In genomic region chr17:73770115-73770848, GRCh38 we compare ENCODE assay signal across 8 cellular contexts.
A peak's percentile ranks its signal among the peaks of the same experiment; 100 is the strongest.
DNase-seq lines count a peak whose midpoint lies in the region; ATAC-seq and TF ChIP-seq lines count a peak whose summit lies in the region.

No MANE protein-coding gene starts in this region.

- no peak for TF ChIP-seq CTCF in WERI-Rb-1 (IDR thresholded peaks at IDR 0.05; ENCODE audit: low read depth, low read length)

- no peaks in the 10 kb centered on the region for H3K36me3 ChIP-seq in WERI-Rb-1
- no peaks in the 10 kb centered on the region for H3K36me3 ChIP-seq in effector memory CD4-positive, alpha-beta T cell (ENCODE audit: control insufficient read depth, insufficient read depth, low read length)

- H3K9me3 ChIP-seq in WERI-Rb-1 (ENCODE audit: severe bottlenecking) (no peaks in the 10 kb centered on the region), right cardiac atrium (ENCODE audit: control insufficient read depth, low read length) (no peaks in the 10 kb centered on the region)
- H3K9me3 ChIP-seq in effector memory CD4-positive, alpha-beta T cell (ENCODE audit: control insufficient read depth, low read length) = no peaks in the 10 kb centered on the region

- no peak overlapping the region for H3K4me3 ChIP-seq in WERI-Rb-1 (ENCODE audit: low read depth, low read length)
- no peak overlapping the region for H3K4me3 ChIP-seq in right cardiac atrium (ENCODE audit: low read length)
- no peak overlapping the region for H3K4me3 ChIP-seq in effector memory CD4-positive, alpha-beta T cell (ENCODE audit: insufficient read depth, low read depth, low read length, poor library complexity, severe bottlenecking)

- peak; percentile 96 for DNase-seq in WERI-Rb-1
- DNase-seq in right cardiac atrium = peak; percentile 87 to 92 (median 91)
- DNase-seq in smooth muscle cell of the brain vasculature (ENCODE audit: low read depth, low spot score) = peak; percentile 17
- DNase-seq in effector memory CD4-positive, alpha-beta T cell = no peak
- no peak for DNase-seq in iPS-NIHi7 (ENCODE audit: extremely low spot score)

- ATAC-seq in right cardiac atrium (peak; percentile 87 to 92), GM18858 (IDR thresholded peaks at IDR 0.05; ENCODE audit: unreplicated experiment) (no peak), GM21528 (IDR thresholded peaks at IDR 0.05; ENCODE audit: low FRiP score, unreplicated experiment) (no peak)

- WGBS in right cardiac atrium = 31% methylated on average over 12 of the region's 12 CpGs

- peaks cover 4% of the 10 kb centered on the region for H3K4me1 ChIP-seq in right cardiac atrium (ENCODE audit: control insufficient read depth, insufficient read depth, low read length)
- H3K4me1 ChIP-seq in effector memory CD4-positive, alpha-beta T cell (ENCODE audit: control insufficient read depth, insufficient read depth, low read length, poor library complexity, severe bottlenecking) = no peaks in the 10 kb centered on the region

- H3K27ac ChIP-seq in WERI-Rb-1 = peak overlapping the region; percentile 68
- no peak overlapping the region for H3K27ac ChIP-seq in right cardiac atrium (ENCODE audit: low read length)
- no peak overlapping the region for H3K27ac ChIP-seq in effector memory CD4-positive, alpha-beta T cell (ENCODE audit: insufficient read depth, low read length, poor library complexity, severe bottlenecking)

- no peak for TF ChIP-seq EP300 in Ishikawa (IDR thresholded peaks at IDR 0.05; ENCODE audit: borderline replicate concordance)

- no peak for TF ChIP-seq RAD21 in Ishikawa (IDR thresholded peaks at IDR 0.05; ENCODE audit: low read depth)

- H3K27me3 ChIP-seq in WERI-Rb-1 (ENCODE audit: insufficient read depth, low read depth, severe bottlenecking) (no peaks in the 10 kb centered on the region), right cardiac atrium (ENCODE audit: control insufficient read depth, insufficient read depth) (no peaks in the 10 kb centered on the region)
- no peaks in the 10 kb centered on the region for H3K27me3 ChIP-seq in effector memory CD4-positive, alpha-beta T cell (replicated peaks; ENCODE audit: control insufficient read depth, insufficient read depth, low read length, poor library complexity, severe bottlenecking)

- intact Hi-C loops in right cardiac atrium (cut with DNase I) = no loop called here

TF ChIP-seq in Ishikawa, 13 proteins besides CTCF, POLR2A, EP300 and RAD21:
- TF ChIP-seq TEAD4 (IDR thresholded peaks at IDR 0.05) = no peak
- TF ChIP-seq NFIC (IDR thresholded peaks at IDR 0.05) = peak; percentile 75
- TF ChIP-seq TCF12 (IDR thresholded peaks at IDR 0.05; ENCODE audit: low read depth) = no peak

Comparison
In these comparisons a context has a peak if more than half of its experiments do, and no peak if none do; other contexts are left out.
1. DNase-seq: peak in WERI-Rb-1 (single experiment), right cardiac atrium (3 of 3) and smooth muscle cell of the brain vasculature (single experiment); none in effector memory CD4-positive, alpha-beta T cell (0 of 3) and iPS-NIHi7 (single experiment).
2. ATAC-seq: peak in right cardiac atrium (2 of 2); none in GM18858 (single experiment) and GM21528 (single experiment).